ENCODE assay signal across 8 cellular contexts in the genomic region with DNA sequence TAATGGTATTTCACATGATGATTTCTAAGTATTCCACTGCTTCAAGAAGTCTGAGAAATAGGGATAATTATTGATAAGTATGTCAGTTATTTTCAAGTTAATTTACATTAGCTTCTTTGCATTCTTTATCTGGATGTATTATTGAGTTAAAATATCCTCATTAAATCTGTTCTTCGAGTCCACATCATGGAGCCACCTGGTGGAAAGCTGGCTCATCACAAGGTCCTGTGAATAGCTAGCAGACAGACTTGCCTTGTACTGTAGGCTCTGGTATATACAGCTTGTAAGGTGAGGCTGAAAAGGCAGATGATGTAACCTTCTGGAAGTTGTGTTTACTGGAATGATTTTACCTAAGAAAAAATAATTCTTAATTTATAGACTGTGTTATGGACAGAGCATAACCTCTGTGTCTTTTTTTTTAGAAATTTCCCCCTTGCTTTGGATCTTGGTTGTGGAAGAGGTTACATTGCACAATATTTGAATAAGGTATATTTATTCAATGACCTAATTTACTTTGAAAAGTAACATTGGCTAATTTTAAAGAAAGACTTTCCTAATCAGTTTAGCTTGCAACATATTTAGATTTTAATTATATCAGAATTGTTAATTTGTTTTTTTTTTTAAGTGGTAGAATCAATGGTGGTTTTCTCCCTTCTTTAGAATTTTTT. TPM values are rescaled to one million over a fixed set of nuclear protein-coding genes. Genes with fewer than 3 reads are reported as not detected.
DNase-seq lines count a peak whose midpoint lies in the region; ATAC-seq and TF ChIP-seq lines count a peak whose summit lies in the region.

No MANE protein-coding gene starts in this region.

- no peak for TF ChIP-seq POLR2A in thyroid gland (IDR thresholded peaks at IDR 0.05)

- WGBS in thyroid gland, 2 donors, result 6 to 10% methylated on average over 1 of the region's 1 CpG

- DNase-seq in DMS 273 (lab: John Stamatoyannopoulos, UW; ENCODE audit: unreplicated experiment), result peak; percentile 75
- DNase-seq in HT-29 (ENCODE audit: low spot score), result peak; percentile 77
- DNase-seq in Panc1 (ENCODE audit: low read depth, low spot score), result no peak
- DNase-seq in astrocyte of the spinal cord (ENCODE audit: low read depth, low spot score), result peak; percentile 70
- DNase-seq in left colon, result peak; percentile 38 to 54
- DNase-seq in thyroid gland, result peak; percentile 27 to 29

- H3K4me3 ChIP-seq in Panc1 (ENCODE audit: low read depth in 2 of 2, low read length in 2 of 2) (no peak overlapping the region), astrocyte of the spinal cord (ENCODE audit: low read depth, low read length) (no peak overlapping the region), thyroid gland (replicated peaks in 1 of 3) (no peak overlapping the region)

- H3K9me3 ChIP-seq in Panc1 (ENCODE audit: control insufficient read depth, insufficient read depth, low read depth, low read length), result no peaks in the 10 kb centered on the region
- no peaks in the 10 kb centered on the region for H3K9me3 ChIP-seq in thyroid gland

- TF ChIP-seq CTCF in Panc1 (IDR thresholded peaks at IDR 0.05), result peak; percentile 77
- peak; percentile 69 for TF ChIP-seq CTCF in astrocyte of the spinal cord (IDR thresholded peaks at IDR 0.05; ENCODE audit: low read depth, low read length)
- TF ChIP-seq CTCF in thyroid gland (IDR thresholded peaks at IDR 0.05), result peak in 2 of 6 experiments; percentile 25 to 34

- in situ Hi-C loops in Panc1 (cut with HindIII; ENCODE audit: low pct_unique_long_range_greater_than_20kb, low sequenced_read_pairs), result no loop called here
- in situ Hi-C loops in astrocyte of the spinal cord (cut with HindIII; ENCODE audit: low sequenced_read_pairs), result no loop called here

- H3K27me3 ChIP-seq in Panc1 (ENCODE audit: control insufficient read depth, insufficient read depth, low read length), result no peaks in the 10 kb centered on the region
- H3K27me3 ChIP-seq in thyroid gland, result no peaks in the 10 kb centered on the region

- POLR2A ChIA-PET in Panc1 (lab: Charles Lee), result interaction anchor here (0.5 kb wide), 1 partner anchor 809 kb away, joined by 3 read pairs; no protein-coding TSS in a partner anchor

- no peak overlapping the region for H3K27ac ChIP-seq in Panc1 (ENCODE audit: low read length)
- H3K27ac ChIP-seq in thyroid gland, result no peak overlapping the region

- H3K4me1 ChIP-seq in Panc1 (ENCODE audit: control insufficient read depth, insufficient read depth, low read length), result peaks cover 12% of the 10 kb centered on the region
- peaks cover 19 to 21% of the 10 kb centered on the region in 2 donors for H3K4me1 ChIP-seq in thyroid gland

- BruUV-seq in Panc1 (replicated peaks; lab: Mats Ljungman, UMichigan), result no TSS peak

- H3K36me3 ChIP-seq in Panc1 (ENCODE audit: control insufficient read depth, insufficient read depth, low read length) (peaks cover 40% of the 10 kb centered on the region), thyroid gland (peaks cover 0 to 19% of the 10 kb centered on the region in 2 donors)

- ATAC-seq in GM19043 (IDR thresholded peaks at IDR 0.05; ENCODE audit: low read depth, unreplicated experiment) (peak; percentile 35), Panc1 (peak; percentile 68; the same call in 1 of the 2 replicates), left colon (no peak), GM18873 (IDR thresholded peaks at IDR 0.05; ENCODE audit: low FRiP score, unreplicated experiment) (no peak)

- intact Hi-C loops in Panc1 (cut with micrococcal nuclease; ENCODE audit: unreplicated experiment), result no loop called here
- intact Hi-C loops in left colon (cut with DNase I, micrococcal nuclease), result no loop called here
- intact Hi-C loops in thyroid gland (cut with DNase I), result no loop called here

- CTCF ChIA-PET in Panc1 (lab: Charles Lee), result interaction anchor here (0.7 to 1.3 kb wide), 2 partner anchors 9 to 31 kb away, joined by 3 to 4 read pairs; no protein-coding TSS in a partner anchor

RNA-seq across cellular contexts. Expression of a gene that starts 3.5 kb away (rescaled TPM):
- 15.7 and 19.9 TPM in 2 replicates for total RNA-seq in HT-29 (2014; rRNA removed; shearing (Covaris generic))
- total RNA-seq in Panc1 (2021; ENCODE audit: unreplicated experiment) (23.0 TPM), left colon (10 to 100 TPM; 30.9 to 38.5 TPM), thyroid gland (10 to 100 TPM; 11.9 to 15.7 (median 14.7) TPM)
- polyA plus RNA-seq in Panc1 (2012; ENCODE audit: insufficient read length), result 13.7 TPM

RNA-seq across cellular contexts. Expression of a gene that starts 3.6 kb away (rescaled TPM):
- total RNA-seq in HT-29 (2014; rRNA removed; shearing (Covaris generic)), result 3.7 and 4.7 TPM in 2 replicates
- 26.4 TPM for total RNA-seq in Panc1 (2021; ENCODE audit: unreplicated experiment)
- polyA plus RNA-seq in Panc1 (2012; ENCODE audit: insufficient read length), result 12.4 TPM
- total RNA-seq in left colon, result 10 to 100 TPM; 11.7 to 12.4 TPM
- 10 to 100 TPM; 10.0 to 11.9 (median 10.8) TPM for total RNA-seq in thyroid gland

Comparison
In these comparisons a context has a peak if more than half of its experiments do, and no peak if none do; other contexts are left out.
1. ATAC-seq: peak in GM19043 (single experiment) and Panc1 (single experiment); none in left colon (single experiment) and GM18873 (single experiment).